Comparison of ENCODE assay signal across 16 cellular contexts in genomic region chr17:32941419-32942032, GRCh38. TPM values are rescaled to one million over a fixed set of nuclear protein-coding genes. Genes with fewer than 3 reads are reported as not detected.
A peak's percentile ranks its signal among the peaks of the same experiment; 100 is the strongest.
DNase-seq lines count a peak whose midpoint lies in the region; ATAC-seq and TF ChIP-seq lines count a peak whose summit lies in the region.
"Had no signal": no experiment of that assay in that cellular context is flagged by ENCODE, and none has a peak within 500 bp of the region (broad histone marks: within the 10 kb centered on the region; RNA-seq: fewer than 3 reads in every experiment).

No MANE protein-coding gene starts in this region.

- intact Hi-C loops in natural killer cell (cut with micrococcal nuclease) = no loop called here

- no peak for DNase-seq in natural killer cell
- no peak for DNase-seq in natural killer cell treated with Interleukin-12 subunit alpha and Interleukin-12 subunit beta and Interleukin-15 and Interleukin-18, amount 100 ng/mL, for 72 hours (ENCODE audit: low spot score)
- no peak for DNase-seq in RWPE2 (ENCODE audit: low spot score)
- DNase-seq in germinal center (ENCODE audit: low spot score) = peak; percentile 26
- no peak for DNase-seq in SW480 (ENCODE audit: low spot score)
- DNase-seq in activated CD8-positive, alpha-beta memory T cell treated with anti-CD3 and anti-CD28 coated beads, Interleukin-2, amount 50 U/mL, for 4 hours = no peak
- DNase-seq in NCI-H1694 (lab: John Stamatoyannopoulos, UW) = no peak
- no peak for DNase-seq in stimulated activated CD4-positive, alpha-beta T cell treated with anti-CD3 and anti-CD28 coated beads, Interleukin-1b, Interleukin-23, amount 100 ng/mL, for 48 hours
- DNase-seq: activated CD4-positive, alpha-beta T cell treated with anti-CD3 and anti-CD28 coated beads, Interleukin-2, amount 50 U/mL, for 48 hours; activated naive CD4-positive, alpha-beta T cell treated with anti-CD3 and anti-CD28 coated beads, Interleukin-2, amount 10 ng/mL, durations not matched to agents 7 days and 5 days; dorsolateral prefrontal cortex; mesendoderm; retina; T-helper 2 cell; thyroid gland had no signal

- H3K27me3 Mint-ChIP-seq in natural killer cell (ENCODE audit: low read depth in 2 of 2) = peaks cover 0 to 6% of the 10 kb centered on the region in 2 donors
- H3K27me3 Mint-ChIP-seq in natural killer cell treated with Interleukin-12 subunit alpha and Interleukin-12 subunit beta and Interleukin-15 and Interleukin-18, amount 100 ng/mL, for 72 hours = peaks cover 2 to 9% of the 10 kb centered on the region in 2 donors

- H3K9me3 Mint-ChIP-seq in natural killer cell = no peaks in the 10 kb centered on the region
- no peaks in the 10 kb centered on the region for H3K9me3 Mint-ChIP-seq in natural killer cell treated with Interleukin-12 subunit alpha and Interleukin-12 subunit beta and Interleukin-15 and Interleukin-18, amount 100 ng/mL, for 72 hours

- H3K36me3 Mint-ChIP-seq in natural killer cell = no peaks in the 10 kb centered on the region
- H3K36me3 Mint-ChIP-seq in natural killer cell treated with Interleukin-12 subunit alpha and Interleukin-12 subunit beta and Interleukin-15 and Interleukin-18, amount 100 ng/mL, for 72 hours = no peaks in the 10 kb centered on the region
- H3K36me3 Mint-ChIP-seq: activated naive CD4-positive, alpha-beta T cell treated with anti-CD3 and anti-CD28 coated beads, Interleukin-2, amount 10 ng/mL, durations not matched to agents 7 days and 5 days had no signal

- ATAC-seq in natural killer cell (no peak), RWPE2 (ENCODE audit: low read depth) (no peak)
- ATAC-seq in natural killer cell treated with Interleukin-12 subunit alpha and Interleukin-12 subunit beta and Interleukin-15 and Interleukin-18, amount 100 ng/mL, for 72 hours = no peak

- H3K27me3 ChIP-seq in RWPE2 (ENCODE audit: insufficient read depth, poor library complexity, severe bottlenecking) = no peaks in the 10 kb centered on the region
- H3K27me3 ChIP-seq: thyroid gland had no signal

- no peak overlapping the region for H3K4me3 ChIP-seq in RWPE2 (ENCODE audit: severe bottlenecking)
- H3K4me3 ChIP-seq: dorsolateral prefrontal cortex, thyroid gland had no signal

- H3K4me1 Mint-ChIP-seq in natural killer cell = peaks cover 0 to 6% of the 10 kb centered on the region in 2 donors
- no peaks in the 10 kb centered on the region for H3K4me1 Mint-ChIP-seq in natural killer cell treated with Interleukin-12 subunit alpha and Interleukin-12 subunit beta and Interleukin-15 and Interleukin-18, amount 100 ng/mL, for 72 hours (ENCODE audit: low read depth in 2 of 2)

- H3K9me3 ChIP-seq in RWPE2 (ENCODE audit: severe bottlenecking) = no peaks in the 10 kb centered on the region
- H3K9me3 ChIP-seq: thyroid gland had no signal

- no peak overlapping the region for H3K27ac ChIP-seq in RWPE2 (ENCODE audit: poor library complexity, severe bottlenecking)
- H3K27ac ChIP-seq: dorsolateral prefrontal cortex, thyroid gland had no signal

- TF ChIP-seq CTCF in natural killer cell (IDR thresholded peaks at IDR 0.05) = peak; percentile 16
- peak; percentile 29 for TF ChIP-seq CTCF in RWPE2 (IDR thresholded peaks at IDR 0.05; ENCODE audit: poor library complexity, severe bottlenecking)

- H3K27ac Mint-ChIP-seq in natural killer cell = no peak overlapping the region
- no peak overlapping the region for H3K27ac Mint-ChIP-seq in natural killer cell treated with Interleukin-12 subunit alpha and Interleukin-12 subunit beta and Interleukin-15 and Interleukin-18, amount 100 ng/mL, for 72 hours
- H3K27ac Mint-ChIP-seq: activated naive CD4-positive, alpha-beta T cell treated with anti-CD3 and anti-CD28 coated beads, Interleukin-2, amount 10 ng/mL, durations not matched to agents 7 days and 5 days had no signal

- peaks cover 6% of the 10 kb centered on the region; the same call in 1 of the 2 replicates for H3K36me3 ChIP-seq in RWPE2 (ENCODE audit: low read depth)

- H3K4me3 Mint-ChIP-seq in natural killer cell = no peak overlapping the region
- no peak overlapping the region for H3K4me3 Mint-ChIP-seq in natural killer cell treated with Interleukin-12 subunit alpha and Interleukin-12 subunit beta and Interleukin-15 and Interleukin-18, amount 100 ng/mL, for 72 hours
- H3K4me3 Mint-ChIP-seq: activated naive CD4-positive, alpha-beta T cell treated with anti-CD3 and anti-CD28 coated beads, Interleukin-2, amount 10 ng/mL, durations not matched to agents 7 days and 5 days had no signal

- peaks cover 13% of the 10 kb centered on the region for H3K4me1 ChIP-seq in RWPE2 (ENCODE audit: insufficient read depth, poor library complexity, severe bottlenecking)

RNA-seq across cellular contexts. Expression of gene TMEM98, which starts 13.6 kb away (rescaled TPM):
- total RNA-seq in natural killer cell = not detected
- total RNA-seq in natural killer cell treated with Interleukin-12 subunit alpha and Interleukin-12 subunit beta and Interleukin-15 and Interleukin-18, amount 100 ng/mL, for 72 hours = under 1 TPM; 0.59 to 0.76 TPM

RNA-seq across cellular contexts. Expression of gene SPACA3, which starts 50.1 kb away (rescaled TPM):
- total RNA-seq in natural killer cell = not detected
- total RNA-seq in natural killer cell treated with Interleukin-12 subunit alpha and Interleukin-12 subunit beta and Interleukin-15 and Interleukin-18, amount 100 ng/mL, for 72 hours = not detected
- total RNA-seq: dorsolateral prefrontal cortex, G401, thyroid gland had no signal
